In the genomic region with DNA sequence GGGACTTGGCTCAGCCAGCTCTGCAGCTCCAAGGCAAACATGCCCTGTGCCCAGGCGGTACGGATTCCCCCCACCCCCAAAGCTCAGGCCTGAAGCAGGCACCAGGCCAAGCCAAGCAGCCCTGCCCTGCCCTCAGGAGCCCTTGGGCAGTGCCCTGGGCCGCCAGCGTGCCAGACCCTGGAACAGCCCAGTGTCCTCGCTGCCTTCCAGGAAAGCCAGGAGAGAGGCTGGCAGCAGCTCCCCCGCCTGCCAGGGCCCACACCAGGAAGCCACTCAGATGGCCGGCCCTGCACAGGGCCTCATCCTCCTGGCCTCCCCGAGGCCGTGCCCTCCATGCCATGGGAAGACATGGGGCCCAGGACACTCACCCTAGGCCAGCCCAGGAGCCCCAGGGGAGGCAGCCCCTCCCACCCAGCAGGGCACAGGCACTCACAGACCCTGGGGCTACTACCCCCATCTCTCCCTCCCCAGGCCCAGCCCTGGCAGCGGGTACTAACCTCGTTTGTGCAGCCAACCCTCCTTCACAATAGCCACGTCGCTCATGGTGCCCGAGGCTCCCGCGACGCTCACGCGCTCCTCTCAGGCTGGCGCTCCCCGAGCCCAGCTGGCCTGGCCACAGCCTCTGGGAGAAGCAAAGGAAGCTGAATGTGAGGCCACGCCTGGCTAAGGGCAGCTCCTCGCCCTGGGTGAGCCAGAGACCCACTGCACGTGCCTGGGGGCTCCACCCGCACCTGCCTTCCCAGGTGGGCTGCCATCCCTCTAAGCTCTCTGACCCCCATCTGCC, we compare ENCODE assay signal across 14 cellular contexts. TPM values are rescaled to one million over a fixed set of nuclear protein-coding genes. Genes with fewer than 3 reads are reported as not detected.
DNase-seq lines count a peak whose midpoint lies in the region; ATAC-seq, FAIRE-seq and TF ChIP-seq lines count a peak whose summit lies in the region.
"Had no signal": no experiment of that assay in that cellular context is flagged by ENCODE, and none has a peak within 500 bp of the region (broad histone marks: within the 10 kb centered on the region; RNA-seq: fewer than 3 reads in every experiment).

No MANE protein-coding gene starts in this region.

- TF ChIP-seq CTCF in astrocyte (IDR thresholded peaks at IDR 0.05; ENCODE audit: insufficient read depth, low read depth, low read length) (no peak), stomach (IDR thresholded peaks at IDR 0.05) (no peak), osteoblast (IDR thresholded peaks at IDR 0.05; ENCODE audit: extremely low read depth, low read depth, low read length) (no peak)

- WGBS in stomach, 5 donors = 36 to 62% (median 50%) methylated on average over 17 to 25 of the region's 25 CpGs

- no peak overlapping the region for H3K27ac Mint-ChIP-seq in astrocyte (ENCODE audit: unreplicated experiment)
- H3K27ac Mint-ChIP-seq in activated CD4-positive, alpha-beta T cell treated with anti-CD3 and anti-CD28 coated beads for 36 hours = no peak overlapping the region

- H3K4me1 ChIP-seq in astrocyte (ENCODE audit: insufficient read depth, low read length) = peaks cover 17% of the 10 kb centered on the region
- peaks cover 73 to 91% (median 89%) of the 10 kb centered on the region in 4 donors for H3K4me1 ChIP-seq in stomach
- peaks cover 12% of the 10 kb centered on the region for H3K4me1 ChIP-seq in osteoblast (ENCODE audit: insufficient read depth, low read length)

- no peak for TF ChIP-seq POLR2A in stomach (IDR thresholded peaks at IDR 0.05)

- H2AFZ ChIP-seq in astrocyte (ENCODE audit: low read depth, low read length) (no peak overlapping the region), osteoblast (ENCODE audit: low read length) (no peak overlapping the region)

- ATAC-seq in left lobe of liver (peak; percentile 76), HG03135 (IDR thresholded peaks at IDR 0.05; ENCODE audit: unreplicated experiment) (no peak)
- ATAC-seq in activated CD4-positive, alpha-beta T cell treated with anti-CD3 and anti-CD28 coated beads for 36 hours = no peak
- ATAC-seq: sciatic nerve had no signal

- DNase-seq in NCI-H2107 (lab: John Stamatoyannopoulos, UW) (peak; percentile 57), NCI-H2107 treated with DMSO at 0.1 percent for 48 hours (lab: John Stamatoyannopoulos, UW; ENCODE audit: unreplicated experiment) (no peak), astrocyte (ENCODE audit: low read depth) (no peak), left lobe of liver (ENCODE audit: low spot score) (peak; percentile 96), stomach (peak; percentile 90), osteoblast (ENCODE audit: insufficient read length, low spot score, missing footprints) (no peak)
- no peak for DNase-seq in activated CD4-positive, alpha-beta T cell treated with anti-CD3 and anti-CD28 coated beads for 36 hours
- DNase-seq: amniotic stem cell, GOT3, NCI-H2029, transverse colon had no signal

- TF ChIP-seq EP300 in stomach (IDR thresholded peaks at IDR 0.05) = no peak

- no peak overlapping the region for H3K4me3 Mint-ChIP-seq in astrocyte (ENCODE audit: unreplicated experiment)
- no peak overlapping the region for H3K4me3 Mint-ChIP-seq in activated CD4-positive, alpha-beta T cell treated with anti-CD3 and anti-CD28 coated beads for 36 hours

- intact Hi-C loops in stomach (cut with DNase I; ENCODE audit: low total_unique reads) = no loop called here
- intact Hi-C loops in activated CD4-positive, alpha-beta T cell treated with anti-CD3 and anti-CD28 coated beads for 36 hours (cut with DNase I, micrococcal nuclease) = no loop called here

- no peaks in the 10 kb centered on the region for H3K27me3 Mint-ChIP-seq in astrocyte (ENCODE audit: low read depth, unreplicated experiment)
- no peaks in the 10 kb centered on the region for H3K27me3 Mint-ChIP-seq in activated CD4-positive, alpha-beta T cell treated with anti-CD3 and anti-CD28 coated beads for 36 hours

- H4K20me1 ChIP-seq in astrocyte (ENCODE audit: insufficient read depth, low read length) (peaks cover 75% of the 10 kb centered on the region), osteoblast (ENCODE audit: insufficient read depth, low read length) (peaks cover 66% of the 10 kb centered on the region)

- POLR2A ChIA-PET in activated CD4-positive, alpha-beta T cell treated with anti-CD3 and anti-CD28 coated beads for 36 hours (lab: Charles Lee) = no interaction called here

- peaks cover 14% of the 10 kb centered on the region for H3K4me1 Mint-ChIP-seq in astrocyte (ENCODE audit: low read depth, unreplicated experiment)
- H3K4me1 Mint-ChIP-seq in activated CD4-positive, alpha-beta T cell treated with anti-CD3 and anti-CD28 coated beads for 36 hours = peaks cover 33% of the 10 kb centered on the region

- H3K36me3 ChIP-seq in astrocyte (ENCODE audit: insufficient read depth, low read length) (no peaks in the 10 kb centered on the region), stomach (peaks cover 23 to 53% (median 52%) of the 10 kb centered on the region in 4 donors), osteoblast (ENCODE audit: insufficient read depth, low read length) (peaks cover 12% of the 10 kb centered on the region)

- H3K27me3 ChIP-seq in astrocyte (ENCODE audit: insufficient read depth, low read length) (no peaks in the 10 kb centered on the region), stomach (no peaks in the 10 kb centered on the region), osteoblast (ENCODE audit: insufficient read depth, low read length) (no peaks in the 10 kb centered on the region)
- H3K27me3 ChIP-seq: transverse colon had no signal

- FAIRE-seq in astrocyte (lab: Jason Lieb, UNC) = no peak
- FAIRE-seq: TTC549 had no signal

- CTCF ChIA-PET in activated CD4-positive, alpha-beta T cell treated with anti-CD3 and anti-CD28 coated beads for 36 hours (lab: Charles Lee) = no interaction called here

- no peak overlapping the region for H3K27ac ChIP-seq in astrocyte (ENCODE audit: low read depth, low read length)
- H3K27ac ChIP-seq in stomach = peak overlapping the region; percentile 59 to 95 (median 73)
- no peak overlapping the region for H3K27ac ChIP-seq in osteoblast (ENCODE audit: low read depth, low read length)
- H3K27ac ChIP-seq: transverse colon had no signal

- H3K79me2 ChIP-seq in astrocyte (ENCODE audit: insufficient read depth, low read length) (peaks cover 78% of the 10 kb centered on the region), osteoblast (ENCODE audit: insufficient read depth, low read length) (peaks cover 76% of the 10 kb centered on the region)

- no peak overlapping the region for H3K4me3 ChIP-seq in astrocyte (ENCODE audit: insufficient read depth, low read depth, low read length)
- H3K4me3 ChIP-seq in stomach = peak overlapping the region in 1 of 4 donors; percentile 77
- no peak overlapping the region for H3K4me3 ChIP-seq in osteoblast (ENCODE audit: insufficient read depth, low read length)
- H3K4me3 ChIP-seq: transverse colon had no signal

- H3K4me2 ChIP-seq in astrocyte (ENCODE audit: low read length) = peak overlapping the region; percentile 98
- no peak overlapping the region for H3K4me2 ChIP-seq in osteoblast (ENCODE audit: insufficient read depth, low read length)

- H3K9me3 ChIP-seq in astrocyte (ENCODE audit: insufficient read depth, low read depth, low read length) (no peaks in the 10 kb centered on the region), stomach (no peaks in the 10 kb centered on the region), osteoblast (ENCODE audit: low read depth, low read length) (no peaks in the 10 kb centered on the region)
- H3K9me3 ChIP-seq: transverse colon had no signal

- peaks cover 5% of the 10 kb centered on the region for H3K36me3 Mint-ChIP-seq in astrocyte (ENCODE audit: low read depth, unreplicated experiment)
- H3K36me3 Mint-ChIP-seq in activated CD4-positive, alpha-beta T cell treated with anti-CD3 and anti-CD28 coated beads for 36 hours (ENCODE audit: low read depth) = peaks cover 2% of the 10 kb centered on the region

- H3K9me3 Mint-ChIP-seq in astrocyte (ENCODE audit: unreplicated experiment) = no peaks in the 10 kb centered on the region
- no peaks in the 10 kb centered on the region for H3K9me3 Mint-ChIP-seq in activated CD4-positive, alpha-beta T cell treated with anti-CD3 and anti-CD28 coated beads for 36 hours (ENCODE audit: low read depth)

- H3K9ac ChIP-seq in astrocyte (ENCODE audit: low read length) = no peak overlapping the region

RNA-seq across cellular contexts. Expression of gene AKT1, which starts 3.3 kb away (rescaled TPM):
- 148 and 155 TPM in 2 replicates for total RNA-seq in astrocyte
- total RNA-seq in left lobe of liver = 90.1 TPM
- total RNA-seq in stomach = 100 to 1,000 TPM in 4 of 5 donors, 10 to 100 TPM in 1; 85.2 to 292 (median 119) TPM
- 100 to 1,000 TPM; 100 to 123 (median 107) TPM for polyA plus RNA-seq in stomach
- total RNA-seq in osteoblast = 156 and 188 TPM in 2 replicates
- total RNA-seq in activated CD4-positive, alpha-beta T cell treated with anti-CD3 and anti-CD28 coated beads for 36 hours = 100 to 1,000 TPM; 110 to 126 TPM

RNA-seq across cellular contexts. Expression of gene ZBTB42, which starts 8.6 kb away (rescaled TPM):
- total RNA-seq in astrocyte (6.6 and 6.9 TPM in 2 replicates), left lobe of liver (4.9 TPM), stomach (10 to 100 TPM in 3 of 5 donors, 1 to 10 TPM in 2; 4.7 to 59.7 (median 13.2) TPM), osteoblast (2.9 TPM in 2 replicates)
- 1 to 10 TPM; 4.6 to 7.9 (median 5.5) TPM for polyA plus RNA-seq in stomach
- total RNA-seq in activated CD4-positive, alpha-beta T cell treated with anti-CD3 and anti-CD28 coated beads for 36 hours = 1 to 10 TPM; 1.5 to 2.0 TPM

RNA-seq across cellular contexts. Expression of gene SIVA1, which starts 39.3 kb away (rescaled TPM):
- total RNA-seq in astrocyte (46.4 and 51.0 TPM in 2 replicates), left lobe of liver (50.3 TPM), stomach (100 to 1,000 TPM in 4 of 5 donors, 10 to 100 TPM in 1; 73.3 to 366 (median 252) TPM), osteoblast (57.2 and 62.2 TPM in 2 replicates)
- polyA plus RNA-seq in stomach = 100 to 1,000 TPM; 200 to 247 (median 213) TPM
- 10 to 100 TPM; 47.1 to 97.1 TPM for total RNA-seq in activated CD4-positive, alpha-beta T cell treated with anti-CD3 and anti-CD28 coated beads for 36 hours

Comparison
In these comparisons a context has a peak if more than half of its experiments do, and no peak if none do; other contexts are left out.
1. DNase-seq: peak in NCI-H2107 (single experiment), left lobe of liver (single experiment) and stomach (single experiment); none in NCI-H2107 treated with DMSO at 0.1 percent for 48 hours (single experiment), astrocyte (single experiment), osteoblast (single experiment) and activated CD4-positive, alpha-beta T cell treated with anti-CD3 and anti-CD28 coated beads for 36 hours (single experiment).
2. H3K27ac ChIP-seq: peak in stomach (5 of 5); none in astrocyte (single experiment) and osteoblast (single experiment).